30 cellular contexts compared by ENCODE assay signal in genomic region chr1:232209357-232209756, GRCh38.
"Had no signal": no experiment of that assay in that cellular context is flagged by ENCODE, and none has a peak within 500 bp of the region (broad histone marks: within the 10 kb centered on the region; RNA-seq: fewer than 3 reads in every experiment).

No MANE protein-coding gene starts in this region.

- H3K27ac Mint-ChIP-seq: activated naive CD8-positive, alpha-beta T cell; effector memory CD8-positive, alpha-beta T cell; natural killer cell treated with Interleukin-12 subunit alpha and Interleukin-12 subunit beta and Interleukin-15 and Interleukin-18, amount 100 ng/mL, for 72 hours; stimulated activated naive B cell treated with anti-CD40 and anti-IgM and Interleukin-4, amounts not matched to agents 10 μg/mL and 1 μg/mL and 100 μg/mL, for 72 hours; T-helper 1 cell treated with Interleukin-12 subunit alpha and Interleukin-12 subunit beta and Interleukin-4 antibody, amounts not matched to agents 30 μg/mL and 1 μg/mL, for 36 hours had no signal

- H3K27ac ChIP-seq: coronary artery, dorsolateral prefrontal cortex, esophagus squamous epithelium, heart right ventricle, left lung, lower lobe of right lung, stomach, suprapubic skin, tibial artery, upper lobe of right lung, WERI-Rb-1 had no signal

- H3K27me3 Mint-ChIP-seq: brain; stimulated activated naive B cell treated with anti-CD40 and anti-IgM and Interleukin-4, amounts not matched to agents 10 μg/mL and 1 μg/mL and 100 μg/mL, for 72 hours had no signal

- H3K4me1 Mint-ChIP-seq: stimulated activated naive B cell treated with anti-CD40 and anti-IgM and Interleukin-4, amounts not matched to agents 10 μg/mL and 1 μg/mL and 100 μg/mL, for 72 hours had no signal

- H3K4me3 Mint-ChIP-seq: activated naive CD8-positive, alpha-beta T cell; brain; effector memory CD8-positive, alpha-beta T cell; natural killer cell treated with Interleukin-12 subunit alpha and Interleukin-12 subunit beta and Interleukin-15 and Interleukin-18, amount 100 ng/mL, for 72 hours; stimulated activated naive B cell treated with anti-CD40 and anti-IgM and Interleukin-4, amounts not matched to agents 10 μg/mL and 1 μg/mL and 100 μg/mL, for 72 hours; T-helper 1 cell treated with Interleukin-12 subunit alpha and Interleukin-12 subunit beta and Interleukin-4 antibody, amounts not matched to agents 30 μg/mL and 1 μg/mL, for 36 hours had no signal

- DNase-seq: activated CD4-positive, alpha-beta T cell treated with anti-CD3 and anti-CD28 coated beads for 48 hours; activated CD4-positive, alpha-beta T cell treated with anti-CD3 and anti-CD28 coated beads, Interleukin-2, amount 50 U/mL, for 48 hours; activated CD8-positive, alpha-beta memory T cell treated with anti-CD3 and anti-CD28 coated beads for 24 hours; activated effector memory CD4-positive, alpha-beta T cell treated with Interleukin-2 at 50 U/mL for 16 hours; activated naive CD4-positive, alpha-beta T cell treated with Interleukin-2 at 50 U/mL for 16 hours; aorta; dorsolateral prefrontal cortex; effector memory CD8-positive, alpha-beta T cell; esophagus squamous epithelium; foreskin melanocyte; heart right ventricle; left lung; lower lobe of right lung; mesendoderm; posterior cingulate gyrus; small intestine; stimulated activated CD4-positive, alpha-beta T cell treated with anti-CD3 and anti-CD28 coated beads, Interleukin-1b, Interleukin-23, amount 100 ng/mL, for 48 hours; stimulated activated naive B cell treated with anti-CD40 and anti-IgM and Interleukin-4, amounts not matched to agents 10 μg/mL and 1 μg/mL and 100 μg/mL, for 72 hours; stomach; SW 1271; T-helper 9 cell; tibial artery; upper lobe of right lung; WERI-Rb-1 had no signal

- H3K27me3 ChIP-seq: dorsolateral prefrontal cortex, esophagus squamous epithelium, heart right ventricle, left lung, stomach, suprapubic skin, tibial artery, upper lobe of right lung had no signal

- H3K36me3 ChIP-seq: esophagus squamous epithelium, heart right ventricle, left lung, lower lobe of right lung, stomach, suprapubic skin, tibial artery, upper lobe of right lung, WERI-Rb-1 had no signal

- H3K4me1 ChIP-seq: esophagus squamous epithelium, heart right ventricle, left lung, lower lobe of right lung, suprapubic skin, tibial artery, upper lobe of right lung had no signal

- H3K4me3 ChIP-seq: coronary artery, dorsolateral prefrontal cortex, esophagus squamous epithelium, heart right ventricle, left lung, lower lobe of right lung, stomach, suprapubic skin, tibial artery, upper lobe of right lung had no signal

- H3K9me3 Mint-ChIP-seq: brain; effector memory CD8-positive, alpha-beta T cell; natural killer cell treated with Interleukin-12 subunit alpha and Interleukin-12 subunit beta and Interleukin-15 and Interleukin-18, amount 100 ng/mL, for 72 hours; stimulated activated naive B cell treated with anti-CD40 and anti-IgM and Interleukin-4, amounts not matched to agents 10 μg/mL and 1 μg/mL and 100 μg/mL, for 72 hours; T-helper 1 cell treated with Interleukin-12 subunit alpha and Interleukin-12 subunit beta and Interleukin-4 antibody, amounts not matched to agents 30 μg/mL and 1 μg/mL, for 36 hours had no signal

- H3K9me3 ChIP-seq: esophagus squamous epithelium, heart right ventricle, left lung, lower lobe of right lung, stomach, suprapubic skin, tibial artery, upper lobe of right lung had no signal

- H3K36me3 Mint-ChIP-seq: activated naive CD8-positive, alpha-beta T cell; brain; natural killer cell treated with Interleukin-12 subunit alpha and Interleukin-12 subunit beta and Interleukin-15 and Interleukin-18, amount 100 ng/mL, for 72 hours; stimulated activated naive B cell treated with anti-CD40 and anti-IgM and Interleukin-4, amounts not matched to agents 10 μg/mL and 1 μg/mL and 100 μg/mL, for 72 hours had no signal
